Comparison of ENCODE assay signal across 21 cellular contexts in genomic region chr16:50331570-50331969, GRCh38. TPM values are rescaled to one million over a fixed set of nuclear protein-coding genes. Genes with fewer than 3 reads are reported as not detected.
A peak's percentile ranks its signal among the peaks of the same experiment; 100 is the strongest.
DNase-seq lines count a peak whose midpoint lies in the region; ATAC-seq and TF ChIP-seq lines count a peak whose summit lies in the region.
"Had no signal": no experiment of that assay in that cellular context is flagged by ENCODE, and none has a peak within 500 bp of the region (broad histone marks: within the 10 kb centered on the region; RNA-seq: fewer than 3 reads in every experiment).

No MANE protein-coding gene starts in this region.

- H2AFZ ChIP-seq in neuronal stem cell (ENCODE audit: low read length), result no peak overlapping the region

- no peak overlapping the region for H4K8ac ChIP-seq in neuronal stem cell (ENCODE audit: low read depth, low read length)

- no peak for DNase-seq in activated naive CD8-positive, alpha-beta T cell treated with anti-CD3 and anti-CD28 coated beads for 36 hours
- DNase-seq in CD8-positive, alpha-beta T cell, result no peak
- DNase-seq in cardiac septum (ENCODE audit: low spot score) (no peak), neuronal stem cell (ENCODE audit: low spot score) (no peak)
- DNase-seq: COR-L47, DMS153, EL, HFFc6, KG1, NCI-H1048, NCI-H146, NCI-H2081 treated with DMSO at 0.1 percent for 48 hours, NCI-H510A, NCI-H82, PC-3 had no signal

- H3K36me3 ChIP-seq in gastroesophageal sphincter (peaks cover 0 to 37% of the 10 kb centered on the region in 2 donors), rectal smooth muscle tissue (ENCODE audit: control insufficient read depth, insufficient read depth, low read length) (peaks cover 14% of the 10 kb centered on the region), neuronal stem cell (replicated peaks in 1 of 2; ENCODE audit: control insufficient read depth in 2 of 2, insufficient read depth in 2 of 2, low read length in 2 of 2) (peaks cover 22 to 96% of the 10 kb centered on the region in 2 donors)
- peaks cover 5% of the 10 kb centered on the region for H3K36me3 ChIP-seq in CD8-positive, alpha-beta T cell (ENCODE audit: insufficient read depth, low read length)

- H2AK5ac ChIP-seq in neuronal stem cell (ENCODE audit: low read depth, low read length), result no peak overlapping the region

- 87 to 91% methylated on average over 4 to 5 of the region's 5 CpGs for WGBS in gastroesophageal sphincter (ENCODE audit: low coverage in 1 of 2), 2 donors
- WGBS in neuronal stem cell (ENCODE audit: extremely low coverage in 2 of 2, insufficient read length in 2 of 2, insufficient replicate concordance in 1 of 2), 2 donors, result no CpG with 5 or more reads among the region's 5 CpGs

- H3K9me3 Mint-ChIP-seq in activated naive CD8-positive, alpha-beta T cell (ENCODE audit: low read depth), result no peaks in the 10 kb centered on the region
- H3K9me3 Mint-ChIP-seq in activated naive CD8-positive, alpha-beta T cell treated with anti-CD3 and anti-CD28 coated beads for 36 hours, result no peaks in the 10 kb centered on the region
- no peaks in the 10 kb centered on the region for H3K9me3 Mint-ChIP-seq in CD8-positive, alpha-beta T cell
- H3K9me3 Mint-ChIP-seq: HFFc6 had no signal

- peaks cover 14% of the 10 kb centered on the region for H3K36me3 Mint-ChIP-seq in activated naive CD8-positive, alpha-beta T cell
- peaks cover 21% of the 10 kb centered on the region for H3K36me3 Mint-ChIP-seq in activated naive CD8-positive, alpha-beta T cell treated with anti-CD3 and anti-CD28 coated beads for 36 hours
- peaks cover 61% of the 10 kb centered on the region for H3K36me3 Mint-ChIP-seq in CD8-positive, alpha-beta T cell

- intact Hi-C loops in CD8-positive, alpha-beta T cell (cut with DNase I, micrococcal nuclease), result no loop called here
- intact Hi-C loops in cardiac septum (cut with DNase I), result no loop called here

- H2BK15ac ChIP-seq in neuronal stem cell (ENCODE audit: low read length), result no peak overlapping the region

- H3K27me3 Mint-ChIP-seq in activated naive CD8-positive, alpha-beta T cell, result no peaks in the 10 kb centered on the region
- H3K27me3 Mint-ChIP-seq in activated naive CD8-positive, alpha-beta T cell treated with anti-CD3 and anti-CD28 coated beads for 36 hours, result no peaks in the 10 kb centered on the region
- no peaks in the 10 kb centered on the region for H3K27me3 Mint-ChIP-seq in CD8-positive, alpha-beta T cell (ENCODE audit: low read depth)

- H4K91ac ChIP-seq in neuronal stem cell (ENCODE audit: low read depth, low read length, poor library complexity), result no peak overlapping the region

- H3K23ac ChIP-seq in neuronal stem cell (ENCODE audit: low read depth, low read length, poor library complexity), result no peak overlapping the region

- no peaks in the 10 kb centered on the region for H3K79me1 ChIP-seq in neuronal stem cell (ENCODE audit: low read depth, low read length)

- no peaks in the 10 kb centered on the region for H3K9me3 ChIP-seq in gastroesophageal sphincter
- H3K9me3 ChIP-seq in CD8-positive, alpha-beta T cell (ENCODE audit: low read length), result no peaks in the 10 kb centered on the region
- peaks cover 0 to 3% of the 10 kb centered on the region in 2 donors for H3K9me3 ChIP-seq in neuronal stem cell (replicated peaks in 1 of 2; ENCODE audit: control insufficient read depth in 2 of 2, insufficient read depth in 1 of 2, low read depth in 1 of 2, low read length in 2 of 2)
- H3K9me3 ChIP-seq: BLaER1 treated with 17β-estradiol and CSF1 and Interleukin-3, amounts not matched to agents 10 nM and 100 nM had no signal

- H3K27me3 ChIP-seq in gastroesophageal sphincter, result no peaks in the 10 kb centered on the region
- H3K27me3 ChIP-seq in rectal smooth muscle tissue (ENCODE audit: control insufficient read depth, insufficient read depth, low read length), result no peaks in the 10 kb centered on the region
- no peaks in the 10 kb centered on the region for H3K27me3 ChIP-seq in CD8-positive, alpha-beta T cell (ENCODE audit: insufficient read depth, low read length)
- no peaks in the 10 kb centered on the region for H3K27me3 ChIP-seq in neuronal stem cell (ENCODE audit: control insufficient read depth in 3 of 3, insufficient read depth in 3 of 3, low read depth in 1 of 3, low read length in 3 of 3)
- H3K27me3 ChIP-seq: BLaER1 treated with 17β-estradiol and CSF1 and Interleukin-3, amounts not matched to agents 10 nM and 100 nM had no signal

- H3K18ac ChIP-seq in neuronal stem cell (ENCODE audit: low read length), result no peak overlapping the region

- H3K4ac ChIP-seq in neuronal stem cell (ENCODE audit: low read length), result no peak overlapping the region

- H2BK120ac ChIP-seq in neuronal stem cell (ENCODE audit: low read depth, low read length), result no peak overlapping the region

- no peak overlapping the region for H2BK12ac ChIP-seq in neuronal stem cell (ENCODE audit: low read length)

- POLR2A ChIA-PET in CD8-positive, alpha-beta T cell (lab: Charles Lee), result interaction anchor here (1.6 kb wide), 1 partner anchor 57 kb away, joined by 4 read pairs; no protein-coding TSS in a partner anchor

- H3K4me1 Mint-ChIP-seq in activated naive CD8-positive, alpha-beta T cell (ENCODE audit: low read depth), result peaks cover 26% of the 10 kb centered on the region
- H3K4me1 Mint-ChIP-seq in activated naive CD8-positive, alpha-beta T cell treated with anti-CD3 and anti-CD28 coated beads for 36 hours, result peaks cover 21% of the 10 kb centered on the region
- peaks cover 77% of the 10 kb centered on the region for H3K4me1 Mint-ChIP-seq in CD8-positive, alpha-beta T cell (ENCODE audit: low read depth)

- H3K4me1 ChIP-seq in gastroesophageal sphincter, result peaks cover 0 to 78% (median 3%) of the 10 kb centered on the region in 3 donors
- peaks cover 18% of the 10 kb centered on the region for H3K4me1 ChIP-seq in rectal smooth muscle tissue (ENCODE audit: control insufficient read depth, insufficient read depth, low read length)
- H3K4me1 ChIP-seq in CD8-positive, alpha-beta T cell (ENCODE audit: insufficient read depth, low read length), result peaks cover 22% of the 10 kb centered on the region
- H3K4me1 ChIP-seq in neuronal stem cell (ENCODE audit: control insufficient read depth in 2 of 2, insufficient read depth in 1 of 2, low read depth in 1 of 2, low read length in 2 of 2), result no peaks in the 10 kb centered on the region

- TF ChIP-seq EP300 in gastroesophageal sphincter (IDR thresholded peaks at IDR 0.05), result no peak

- CTCF ChIA-PET in CD8-positive, alpha-beta T cell (lab: Charles Lee), result interaction anchor here (1.4 to 1.6 kb wide), 2 partner anchors 23 to 89 kb away, joined by 3 to 6 read pairs; no protein-coding TSS in a partner anchor

- peak overlapping the region; percentile 38 to 84 (median 68) for H3K27ac ChIP-seq in gastroesophageal sphincter
- H3K27ac ChIP-seq in rectal smooth muscle tissue (ENCODE audit: low read depth, low read length), result peak overlapping the region; percentile 46
- no peak overlapping the region for H3K27ac ChIP-seq in CD8-positive, alpha-beta T cell (ENCODE audit: low read depth, low read length)
- H3K27ac ChIP-seq in neuronal stem cell (replicated peaks; ENCODE audit: low read length), result no peak overlapping the region
- H3K27ac ChIP-seq: BLaER1 treated with 17β-estradiol and CSF1 and Interleukin-3, amounts not matched to agents 10 nM and 100 nM; RWPE1 had no signal

- H3K4me3 Mint-ChIP-seq in activated naive CD8-positive, alpha-beta T cell, result no peak overlapping the region
- no peak overlapping the region for H3K4me3 Mint-ChIP-seq in activated naive CD8-positive, alpha-beta T cell treated with anti-CD3 and anti-CD28 coated beads for 36 hours
- no peak overlapping the region for H3K4me3 Mint-ChIP-seq in CD8-positive, alpha-beta T cell
- H3K4me3 Mint-ChIP-seq: HFFc6 had no signal

- H3K4me2 ChIP-seq in neuronal stem cell (ENCODE audit: insufficient read depth, low read length, poor library complexity, severe bottlenecking), result no peak overlapping the region
- H3K4me2 ChIP-seq: BLaER1 treated with 17β-estradiol and CSF1 and Interleukin-3, amounts not matched to agents 10 nM and 100 nM had no signal

- no peak for TF ChIP-seq CTCF in gastroesophageal sphincter (IDR thresholded peaks at IDR 0.05)
- no peak for TF ChIP-seq CTCF in CD8-positive, alpha-beta T cell (IDR thresholded peaks at IDR 0.05)

- H3K4me3 ChIP-seq in gastroesophageal sphincter, result no peak overlapping the region
- no peak overlapping the region for H3K4me3 ChIP-seq in rectal smooth muscle tissue (ENCODE audit: low read length)
- H3K4me3 ChIP-seq in CD8-positive, alpha-beta T cell (ENCODE audit: low read depth, low read length), result no peak overlapping the region
- no peak overlapping the region for H3K4me3 ChIP-seq in neuronal stem cell (ENCODE audit: low read length in 2 of 2)
- H3K4me3 ChIP-seq: BLaER1 treated with 17β-estradiol and CSF1 and Interleukin-3, amounts not matched to agents 10 nM and 100 nM had no signal

- peak overlapping the region; percentile 50 for H3K27ac Mint-ChIP-seq in activated naive CD8-positive, alpha-beta T cell
- H3K27ac Mint-ChIP-seq in activated naive CD8-positive, alpha-beta T cell treated with anti-CD3 and anti-CD28 coated beads for 36 hours, result no peak overlapping the region
- H3K27ac Mint-ChIP-seq in CD8-positive, alpha-beta T cell, result no peak overlapping the region
- H3K27ac Mint-ChIP-seq: HFFc6 had no signal

- H2BK5ac ChIP-seq in neuronal stem cell (ENCODE audit: low read length), result no peak overlapping the region

- no peak for TF ChIP-seq POLR2A in gastroesophageal sphincter (IDR thresholded peaks at IDR 0.05)

- H3K9ac ChIP-seq in rectal smooth muscle tissue (ENCODE audit: low read length) (no peak overlapping the region), neuronal stem cell (ENCODE audit: low read depth, low read length, poor library complexity) (no peak overlapping the region)
- H3K9ac ChIP-seq: BLaER1 treated with 17β-estradiol and CSF1 and Interleukin-3, amounts not matched to agents 10 nM and 100 nM had no signal

- no peak for ATAC-seq in gastroesophageal sphincter
- ATAC-seq in CD8-positive, alpha-beta T cell, result no peak
- ATAC-seq: HepG2, PC-3 had no signal

- H3K14ac ChIP-seq in neuronal stem cell (ENCODE audit: low read length), result no peak overlapping the region

RNA-seq across cellular contexts. Expression of gene BRD7, which starts 37.2 kb away (rescaled TPM):
- 10 to 100 TPM; 93.6 to 98.5 TPM for total RNA-seq in activated naive CD8-positive, alpha-beta T cell treated with anti-CD3 and anti-CD28 coated beads for 36 hours
- total RNA-seq in gastroesophageal sphincter (10 to 100 TPM; 59.1 to 84.0 (median 70.5) TPM), cardiac septum (53.4 TPM)
- 100 to 1,000 TPM; 113 to 117 TPM for total RNA-seq in CD8-positive, alpha-beta T cell
- polyA plus RNA-seq in neuronal stem cell (2013, experiment 1 of 2), result 185 TPM
- 195 TPM for polyA plus RNA-seq in neuronal stem cell (2013, experiment 2 of 2)

Comparison
In these comparisons a context has a peak if more than half of its experiments do, and no peak if none do; other contexts are left out.
1. H3K27ac ChIP-seq: peak in gastroesophageal sphincter (4 of 4) and rectal smooth muscle tissue (single experiment); none in CD8-positive, alpha-beta T cell (single experiment) and neuronal stem cell (single experiment).